18 cellular contexts compared by ENCODE assay signal in genomic region chr14:93723001-93723400, GRCh38.
DNase-seq lines count a peak whose midpoint lies in the region; ATAC-seq and TF ChIP-seq lines count a peak whose summit lies in the region.
"Had no signal": no experiment of that assay in that cellular context is flagged by ENCODE, and none has a peak within 500 bp of the region (broad histone marks: within the 10 kb centered on the region; RNA-seq: fewer than 3 reads in every experiment).

No MANE protein-coding gene starts in this region.

- no peak overlapping the region for H3K27ac ChIP-seq in RWPE2 (ENCODE audit: poor library complexity, severe bottlenecking)
- H3K27ac ChIP-seq in coronary artery, result no peak overlapping the region
- H3K27ac ChIP-seq in sigmoid colon, result no peak overlapping the region
- no peak overlapping the region for H3K27ac ChIP-seq in upper lobe of right lung
- H3K27ac ChIP-seq: C4-2B had no signal

- no peaks in the 10 kb centered on the region for H3K36me3 ChIP-seq in RWPE2 (ENCODE audit: low read depth)
- H3K36me3 ChIP-seq in sigmoid colon, result peaks cover 0 to 21% (median 0%) of the 10 kb centered on the region in 4 donors
- H3K36me3 ChIP-seq in upper lobe of right lung, result no peaks in the 10 kb centered on the region

- intact Hi-C loops in sigmoid colon (cut with DNase I), result no loop called here
- intact Hi-C loops in upper lobe of right lung (cut with DNase I), result no loop called here

- H3K9me3 ChIP-seq in RWPE2 (ENCODE audit: severe bottlenecking) (no peaks in the 10 kb centered on the region), sigmoid colon (no peaks in the 10 kb centered on the region), upper lobe of right lung (no peaks in the 10 kb centered on the region)

- ATAC-seq in RWPE2 (ENCODE audit: low read depth) (no peak), upper lobe of right lung (no peak), HG03025 (IDR thresholded peaks at IDR 0.05; ENCODE audit: low FRiP score, unreplicated experiment) (no peak)
- ATAC-seq: GM12878, HCT116, HepG2 had no signal

- TF ChIP-seq CTCF in RWPE2 (IDR thresholded peaks at IDR 0.05; ENCODE audit: poor library complexity, severe bottlenecking), result no peak
- TF ChIP-seq CTCF in coronary artery (IDR thresholded peaks at IDR 0.05), result no peak
- TF ChIP-seq CTCF in sigmoid colon (IDR thresholded peaks at IDR 0.05), result no peak
- no peak for TF ChIP-seq CTCF in upper lobe of right lung (IDR thresholded peaks at IDR 0.05)

- no peak for TF ChIP-seq EP300 in sigmoid colon (IDR thresholded peaks at IDR 0.05)

- H3K4me1 ChIP-seq in RWPE2 (ENCODE audit: insufficient read depth, poor library complexity, severe bottlenecking), result no peaks in the 10 kb centered on the region
- H3K4me1 ChIP-seq in sigmoid colon, result no peaks in the 10 kb centered on the region
- H3K4me1 ChIP-seq in upper lobe of right lung, result no peaks in the 10 kb centered on the region

- H3K27me3 ChIP-seq in RWPE2 (ENCODE audit: insufficient read depth, poor library complexity, severe bottlenecking), result no peaks in the 10 kb centered on the region
- no peaks in the 10 kb centered on the region for H3K27me3 ChIP-seq in sigmoid colon
- no peaks in the 10 kb centered on the region for H3K27me3 ChIP-seq in upper lobe of right lung

- TF ChIP-seq POLR2A in sigmoid colon (IDR thresholded peaks at IDR 0.05), result no peak

- WGBS in sigmoid colon, 2 donors, result 84 to 85% methylated on average over 4 of the region's 4 CpGs

- DNase-seq in RWPE2 (ENCODE audit: low spot score), result peak; percentile 22
- DNase-seq in coronary artery (ENCODE audit: low spot score), result peak; percentile 43
- DNase-seq in sigmoid colon, result peak; percentile 57
- peak; percentile 36 for DNase-seq in upper lobe of right lung
- DNase-seq in DMS79 (lab: John Stamatoyannopoulos, UW), result no peak
- no peak for DNase-seq in stimulated activated CD4-positive, alpha-beta T cell treated with anti-CD3 and anti-CD28 coated beads, Interleukin-2, amount 100 ng/mL, for 24 hours
- DNase-seq: ACHN; AML-193; CD4-positive, alpha-beta memory T cell; DND-41; EL; GOT3; H7 had no signal

- H3K4me3 ChIP-seq in RWPE2 (ENCODE audit: severe bottlenecking) (no peak overlapping the region), coronary artery (no peak overlapping the region), sigmoid colon (no peak overlapping the region), upper lobe of right lung (no peak overlapping the region)
- H3K4me3 ChIP-seq: GM12878 had no signal

Comparison
In these comparisons a context has a peak if more than half of its experiments do, and no peak if none do; other contexts are left out.
1. DNase-seq: peak in RWPE2 (single experiment), coronary artery (single experiment), sigmoid colon (single experiment) and upper lobe of right lung (single experiment); none in DMS79 (single experiment) and stimulated activated CD4-positive, alpha-beta T cell treated with anti-CD3 and anti-CD28 coated beads, Interleukin-2, amount 100 ng/mL, for 24 hours (0 of 2).